ENCODE assay signal across 22 cellular contexts in genomic region chr3:35651888-35652287, GRCh38. TPM values are rescaled to one million over a fixed set of nuclear protein-coding genes. Genes with fewer than 3 reads are reported as not detected.
A peak's percentile ranks its signal among the peaks of the same experiment; 100 is the strongest.
DNase-seq lines count a peak whose midpoint lies in the region; ATAC-seq and TF ChIP-seq lines count a peak whose summit lies in the region.
"Had no signal": no experiment of that assay in that cellular context is flagged by ENCODE, and none has a peak within 500 bp of the region (broad histone marks: within the 10 kb centered on the region; RNA-seq: fewer than 3 reads in every experiment).

No MANE protein-coding gene starts in this region.

- peaks cover 73% of the 10 kb centered on the region for H3K4me1 Mint-ChIP-seq in brain
- H3K4me1 Mint-ChIP-seq: memory B cell had no signal

- H3K27me3 Mint-ChIP-seq in brain = no peaks in the 10 kb centered on the region
- H3K27me3 Mint-ChIP-seq: dendritic cell treated with granulocyte-macrophage colony-stimulating factor and Interleukin-4, amounts not matched to agents 40 ng/mL and 50 ng/mL, for 4 days; memory B cell had no signal

- H3K36me3 ChIP-seq in SK-N-SH (replicated peaks in 1 of 2; ENCODE audit: control insufficient read depth in 1 of 2, insufficient read depth in 2 of 2, low read length in 1 of 2) (no peaks in the 10 kb centered on the region), thymus (ENCODE audit: control insufficient read depth, insufficient read depth) (peaks cover 3% of the 10 kb centered on the region)
- H3K36me3 ChIP-seq: MG63 had no signal

- H3K9me3 Mint-ChIP-seq in brain = no peaks in the 10 kb centered on the region
- H3K9me3 Mint-ChIP-seq: dendritic cell treated with granulocyte-macrophage colony-stimulating factor and Interleukin-4, amounts not matched to agents 40 ng/mL and 50 ng/mL, for 4 days; memory B cell had no signal

- H4K20me1 ChIP-seq in SK-N-SH (ENCODE audit: insufficient read depth) = no peaks in the 10 kb centered on the region

- no peaks in the 10 kb centered on the region for H3K9me2 ChIP-seq in SK-N-SH

- no peak overlapping the region for H3K9ac ChIP-seq in SK-N-SH

- no peak for TF ChIP-seq EP300 in SK-N-SH (IDR thresholded peaks at IDR 0.05; ENCODE audit: borderline replicate concordance in 1 of 2, low read depth in 1 of 2, low read length in 1 of 2)

- TF ChIP-seq RAD21 in SK-N-SH (IDR thresholded peaks at IDR 0.05; ENCODE audit: low read length) = no peak

- H3K27ac ChIP-seq in SK-N-SH (ENCODE audit: low read depth in 2 of 2, low read length in 1 of 2) (peak overlapping the region in 1 of 2 experiments; percentile 35; a peak in 2 of 4 replicates), thymus (ENCODE audit: low read depth) (no peak overlapping the region)
- H3K27ac ChIP-seq: C4-2B had no signal

- H3K4me3 ChIP-seq in SK-N-SH (ENCODE audit: low read depth in 2 of 2, low read length in 1 of 2) = no peak overlapping the region
- H3K4me3 ChIP-seq in thymus (ENCODE audit: low read length) = peak overlapping the region; percentile 54
- H3K4me3 ChIP-seq: MG63 had no signal

- TF ChIP-seq CTCF in SK-N-SH (IDR thresholded peaks at IDR 0.05) = no peak
- TF ChIP-seq CTCF in brain (conservative IDR thresholded peaks at IDR 0.05) = no peak

- H3K27ac Mint-ChIP-seq in brain = peak overlapping the region; percentile 22 to 89 (median 43)
- H3K27ac Mint-ChIP-seq: dendritic cell treated with granulocyte-macrophage colony-stimulating factor and Interleukin-4, amounts not matched to agents 40 ng/mL and 50 ng/mL, for 4 days; HFFc6; memory B cell had no signal

- H3K4me3 Mint-ChIP-seq in brain = peak overlapping the region in 4 of 5 experiments; percentile 18 to 80 (median 58)
- H3K4me3 Mint-ChIP-seq: dendritic cell treated with granulocyte-macrophage colony-stimulating factor and Interleukin-4, amounts not matched to agents 40 ng/mL and 50 ng/mL, for 4 days; HFFc6; memory B cell had no signal

- POLR2A ChIA-PET in SK-N-SH (lab: Yijun Ruan, JAX) = no interaction called here

- no peak overlapping the region for H2AFZ ChIP-seq in SK-N-SH (ENCODE audit: low read depth)

- H3K4me2 ChIP-seq in SK-N-SH = peak overlapping the region; percentile 31; the same call in 1 of the 2 replicates

- H3K4me1 ChIP-seq in SK-N-SH (ENCODE audit: control insufficient read depth in 1 of 2, insufficient read depth in 2 of 2, low read depth in 1 of 2, low read length in 1 of 2) = peaks cover 3 to 7% of the 10 kb centered on the region in 2 experiments; a peak in 1 of 4 replicates
- peaks cover 6% of the 10 kb centered on the region for H3K4me1 ChIP-seq in thymus (ENCODE audit: control insufficient read depth, insufficient read depth, low read length)

- WGBS in SK-N-SH (ENCODE audit: low lambda C conversion rate) = 62% methylated on average over 1 of the region's 1 CpG
- 39% methylated on average over 1 of the region's 1 CpG for WGBS in thymus

- ATAC-seq in SK-N-SH treated with all-trans-retinoic acid at 6 μM for 48 hours (no peak), GM21717 (IDR thresholded peaks at IDR 0.05; ENCODE audit: unreplicated experiment) (no peak), GM19455 (IDR thresholded peaks at IDR 0.05; ENCODE audit: unreplicated experiment) (no peak)
- ATAC-seq: esophagus mucosa had no signal

- CTCF ChIA-PET in SK-N-SH (lab: Yijun Ruan, JAX) = interaction anchor here (1.0 kb wide), 1 partner anchor 256 kb away, joined by 3 read pairs; no protein-coding TSS in a partner anchor

- H3K79me2 ChIP-seq in SK-N-SH (ENCODE audit: insufficient read depth) = no peaks in the 10 kb centered on the region; the same call in 1 of the 2 replicates

- peaks cover 8% of the 10 kb centered on the region for H3F3A ChIP-seq in SK-N-SH (replicated peaks; ENCODE audit: insufficient read depth)

- H3K9me3 ChIP-seq in SK-N-SH (no peaks in the 10 kb centered on the region), thymus (ENCODE audit: control insufficient read depth) (no peaks in the 10 kb centered on the region)
- H3K9me3 ChIP-seq: MG63 had no signal

- H3K36me3 Mint-ChIP-seq in brain = peaks cover under 1% of the 10 kb centered on the region
- H3K36me3 Mint-ChIP-seq: memory B cell had no signal

- no peaks in the 10 kb centered on the region for H3K27me3 ChIP-seq in SK-N-SH (ENCODE audit: insufficient read depth)
- H3K27me3 ChIP-seq in thymus (ENCODE audit: control insufficient read depth, insufficient read depth) = no peaks in the 10 kb centered on the region
- H3K27me3 ChIP-seq: MG63 had no signal

- DNase-seq in SK-N-SH (no peak), iris pigment epithelial cell (ENCODE audit: low read depth) (peak; percentile 26), NCI-H2196 (lab: John Stamatoyannopoulos, UW; ENCODE audit: unreplicated experiment) (no peak)
- DNase-seq: 8988T; activated CD4-positive, alpha-beta T cell treated with anti-CD3 and anti-CD28 coated beads for 48 hours; activated CD8-positive, alpha-beta memory T cell treated with anti-CD3 and anti-CD28 coated beads, Interleukin-2, amount 50 U/mL, for 4 hours; activated gamma-delta T cell; aorta; HFFc6; MG63; NCI-H2029; NCI-H510A treated with DMSO at 0.1 percent for 48 hours; T1000 had no signal

TF ChIP-seq in SK-N-SH, 30 proteins besides CTCF, POLR2A, EP300 and RAD21:
- TF ChIP-seq MAX (IDR thresholded peaks at IDR 0.05; ENCODE audit: low read depth) (no peak), NFIC (IDR thresholded peaks at IDR 0.05; ENCODE audit: borderline replicate concordance) (no peak), FOSL2 (IDR thresholded peaks at IDR 0.05; ENCODE audit: borderline replicate concordance, low read depth) (peak; percentile 65), JUND (IDR thresholded peaks at IDR 0.05) (peak; percentile 40)

TF ChIP-seq in SK-N-SH treated with all-trans-retinoic acid at 6 μM for 48 hours, 23 proteins besides CTCF, POLR2A, EP300 and RAD21:
- no peak for TF ChIP-seq ZNF70 (CRISPR knock-in tag; IDR thresholded peaks at IDR 0.05)
- no peak for TF ChIP-seq ARNTL (CRISPR knock-in tag; IDR thresholded peaks at IDR 0.05; ENCODE audit: borderline replicate concordance, low read depth)
- TF ChIP-seq RARB (CRISPR knock-in tag; IDR thresholded peaks at IDR 0.05) = no peak
- no peak for TF ChIP-seq TOX (CRISPR knock-in tag; IDR thresholded peaks at IDR 0.05; ENCODE audit: borderline replicate concordance)
- TF ChIP-seq POU6F1 (CRISPR knock-in tag; IDR thresholded peaks at IDR 0.05; ENCODE audit: borderline replicate concordance, low read depth) = no peak

RNA-seq across cellular contexts. Expression of gene ARPP21, which starts 12.6 kb away (rescaled TPM):
- polyA plus RNA-seq in SK-N-SH (2012; rRNA removed) (1.4 and 1.6 TPM in 2 replicates), brain (ENCODE audit: insufficient read depth, low read depth, low replicate concordance) (9.4 TPM), thymus (50.8 TPM)
- polyA plus RNA-seq in SK-N-SH (2012; cell fraction: cytosol; rRNA removed) = 1.2 TPM in 2 replicates
- 2.9 TPM in 2 replicates for polyA plus RNA-seq in SK-N-SH (2012; cell fraction: nucleus; rRNA removed)
